27 cellular contexts compared by ENCODE assay signal in genomic region chr16:59683709-59684108, GRCh38.
"Had no signal": no experiment of that assay in that cellular context is flagged by ENCODE, and none has a peak within 500 bp of the region (broad histone marks: within the 10 kb centered on the region; RNA-seq: fewer than 3 reads in every experiment).

No MANE protein-coding gene starts in this region.

- DNase-seq: cerebellar nuclear complex; effector CD8-positive, alpha-beta T cell; endodermal cell; gastrocnemius medialis; head of caudate nucleus; mesenchymal stem cell; mucosa of descending colon; naive B cell; right lobe of liver; stimulated activated CD4-positive, alpha-beta T cell treated with anti-CD3 and anti-CD28 coated beads, Interleukin-2, amount 100 ng/mL, for 24 hours; stimulated activated CD4-positive, alpha-beta T cell treated with anti-CD3 and anti-CD28 coated beads, Interleukin-4, amount 100 ng/mL, for 24 hours; stimulated activated naive CD8-positive, alpha-beta T cell treated with anti-CD3 and anti-CD28 coated beads, Interleukin-15, Interleukin-2, amounts not matched to agents 100 U/mL and 50 U/mL, for 24 hours; substantia nigra; upper lobe of left lung had no signal

- H3K36me3 Mint-ChIP-seq: mesothelial cell of epicardium; naive B cell; stimulated activated effector memory CD8-positive, alpha-beta T cell treated with anti-CD3 and anti-CD28 coated beads, Interleukin-12 subunit alpha, Interleukin-12 subunit beta, amount 100 ng/mL, for 72 hours had no signal

- ATAC-seq: gastrocnemius medialis; left lobe of liver; mucosa of descending colon; natural killer cell treated with Interleukin-12 subunit alpha and Interleukin-12 subunit beta and Interleukin-15 and Interleukin-18, amount 100 ng/mL, for 72 hours; right lobe of liver; stimulated activated effector memory CD8-positive, alpha-beta T cell treated with anti-CD3 and anti-CD28 coated beads, Interleukin-12 subunit alpha, Interleukin-12 subunit beta, amount 100 ng/mL, for 72 hours; stimulated activated naive CD8-positive, alpha-beta T cell treated with anti-CD3 and anti-CD28 coated beads, Interleukin-15, Interleukin-2, amounts not matched to agents 100 U/mL and 50 U/mL, for 24 hours had no signal

- H3K9me3 ChIP-seq: esophagus muscularis mucosa, gastrocnemius medialis, neutrophil, right lobe of liver, thoracic aorta had no signal

- H3K27ac ChIP-seq: esophagus muscularis mucosa, gastrocnemius medialis, neutrophil, parathyroid adenoma, right lobe of liver, thoracic aorta, tibial nerve, upper lobe of left lung had no signal

- H3K4me3 Mint-ChIP-seq: dendritic cell treated with granulocyte-macrophage colony-stimulating factor and Interleukin-4, amounts not matched to agents 40 ng/mL and 50 ng/mL, for 4 days; endodermal cell; mesothelial cell of epicardium; naive B cell; natural killer cell treated with Interleukin-12 subunit alpha and Interleukin-12 subunit beta and Interleukin-15 and Interleukin-18, amount 100 ng/mL, for 72 hours; neural crest cell; stimulated activated effector memory CD8-positive, alpha-beta T cell treated with anti-CD3 and anti-CD28 coated beads, Interleukin-12 subunit alpha, Interleukin-12 subunit beta, amount 100 ng/mL, for 72 hours had no signal

- H3K36me3 ChIP-seq: esophagus muscularis mucosa, gastrocnemius medialis, neutrophil, right lobe of liver, thoracic aorta, tibial nerve, upper lobe of left lung had no signal

- H3K27ac Mint-ChIP-seq: dendritic cell treated with granulocyte-macrophage colony-stimulating factor and Interleukin-4, amounts not matched to agents 40 ng/mL and 50 ng/mL, for 4 days; endodermal cell; mesothelial cell of epicardium; naive B cell; natural killer cell treated with Interleukin-12 subunit alpha and Interleukin-12 subunit beta and Interleukin-15 and Interleukin-18, amount 100 ng/mL, for 72 hours; progenitor cell of endocrine pancreas; stimulated activated effector memory CD8-positive, alpha-beta T cell treated with anti-CD3 and anti-CD28 coated beads, Interleukin-12 subunit alpha, Interleukin-12 subunit beta, amount 100 ng/mL, for 72 hours had no signal

- H2AFZ ChIP-seq: parathyroid adenoma had no signal

- H3K4me1 ChIP-seq: esophagus muscularis mucosa, gastrocnemius medialis, parathyroid adenoma, right lobe of liver, tibial nerve, upper lobe of left lung had no signal

- H3K27me3 Mint-ChIP-seq: dendritic cell treated with granulocyte-macrophage colony-stimulating factor and Interleukin-4, amounts not matched to agents 40 ng/mL and 50 ng/mL, for 4 days; naive B cell; natural killer cell treated with Interleukin-12 subunit alpha and Interleukin-12 subunit beta and Interleukin-15 and Interleukin-18, amount 100 ng/mL, for 72 hours; progenitor cell of endocrine pancreas had no signal

- H3K4me1 Mint-ChIP-seq: mesothelial cell of epicardium; naive B cell; neural crest cell; stimulated activated effector memory CD8-positive, alpha-beta T cell treated with anti-CD3 and anti-CD28 coated beads, Interleukin-12 subunit alpha, Interleukin-12 subunit beta, amount 100 ng/mL, for 72 hours had no signal

- H3K27me3 ChIP-seq: esophagus muscularis mucosa, gastrocnemius medialis, neutrophil, right lobe of liver, tibial nerve, upper lobe of left lung had no signal

- H3K9ac ChIP-seq: parathyroid adenoma had no signal

- H3K4me3 ChIP-seq: esophagus muscularis mucosa, gastrocnemius medialis, lung, mucosa of descending colon, right lobe of liver, thoracic aorta, tibial nerve, upper lobe of left lung had no signal

- H3K79me2 ChIP-seq: parathyroid adenoma had no signal
